1 cellular context compared by ENCODE assay signal in the genomic region with DNA sequence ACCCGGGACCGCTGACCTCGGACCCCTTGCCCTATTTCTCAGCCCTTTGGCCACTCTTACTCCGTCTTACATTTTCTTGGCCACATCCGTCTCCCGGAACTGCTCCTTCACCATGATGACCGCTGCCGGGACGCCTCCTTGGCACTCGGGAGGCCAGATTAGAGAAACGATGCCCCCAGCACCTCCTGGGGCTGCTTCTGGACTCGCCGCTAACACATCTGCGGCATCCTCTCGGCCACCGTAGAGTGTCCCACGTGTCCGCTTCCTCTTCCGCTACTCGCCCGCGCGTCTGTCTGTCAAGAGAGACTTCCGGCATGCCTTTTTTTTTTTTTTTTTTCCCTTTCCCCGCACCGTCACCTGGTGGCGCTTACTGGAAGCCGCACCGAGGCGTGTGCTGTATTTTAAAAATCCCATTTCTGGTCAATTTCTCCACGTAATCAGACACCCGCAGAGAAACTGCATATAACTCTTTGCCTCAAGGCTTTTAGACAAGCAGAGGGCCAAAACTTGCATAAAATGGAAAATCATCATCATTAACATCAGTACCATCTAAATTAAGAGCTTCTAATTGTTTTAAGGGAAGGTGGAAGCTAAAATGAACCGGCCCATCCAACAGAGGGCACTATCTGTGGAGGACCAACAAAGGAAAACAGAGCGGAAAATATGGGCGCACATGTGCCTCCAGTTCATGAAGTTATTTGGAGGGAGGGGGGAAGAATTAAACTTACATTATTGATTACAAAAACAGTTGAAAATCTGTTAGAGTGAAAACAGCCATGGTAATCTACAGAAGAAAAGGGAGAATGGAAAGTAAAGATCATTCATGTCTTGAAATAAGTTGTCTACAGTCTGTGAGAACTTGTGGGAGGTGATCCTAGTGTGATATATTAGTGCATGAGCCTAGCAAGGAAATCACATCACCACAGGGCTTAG.
TF ChIP-seq lines count a peak whose summit lies in the region.

TSS of gene POLR3A (minus strand) at position 222 of the 933 bp plus-strand sequence. CDS start at position 114, 108 bp downstream.

TF ChIP-seq in IMR-90, 13 proteins besides CTCF, POLR2A, EP300 and RAD21 (continued from another document):
- TF ChIP-seq MXI1 (IDR thresholded peaks at IDR 0.05; ENCODE audit: borderline replicate concordance, low read depth, low read length) = peak; percentile 74; the same call in 1 of the 2 replicates
- peak; percentile 99 for TF ChIP-seq USF2 (IDR thresholded peaks at IDR 0.05; ENCODE audit: low read depth, low read length)
- no peak for TF ChIP-seq RFX5 (IDR thresholded peaks at IDR 0.05; ENCODE audit: low read depth, low read length)
- peak; percentile 39 for TF ChIP-seq SMC3 (IDR thresholded peaks at IDR 0.05; ENCODE audit: low read depth, low read length)
- no peak for TF ChIP-seq ELK1 (IDR thresholded peaks at IDR 0.05; ENCODE audit: borderline replicate concordance, low read depth, low read length)
- TF ChIP-seq CEBPB (IDR thresholded peaks at IDR 0.05; ENCODE audit: low read depth, low read length) = no peak
- no peak for TF ChIP-seq BHLHE40 (IDR thresholded peaks at IDR 0.05; ENCODE audit: low read depth, low read length)
- peak; percentile 18; the same call in 1 of the 2 replicates for TF ChIP-seq FOS (IDR thresholded peaks at IDR 0.05; ENCODE audit: low read depth, low read length)
- peak; percentile 35; the same call in 1 of the 2 replicates for TF ChIP-seq MAZ (IDR thresholded peaks at IDR 0.05; ENCODE audit: borderline replicate concordance, low read depth, low read length)
- no peak for TF ChIP-seq MAFK (IDR thresholded peaks at IDR 0.05; ENCODE audit: low read depth, low read length)
- no peak for TF ChIP-seq RCOR1 (IDR thresholded peaks at IDR 0.05; ENCODE audit: insufficient replicate concordance, low read length)
